Comparison of ENCODE assay signal across 8 cellular contexts in genomic region chr6:28864321-28864923, GRCh38. TPM values are rescaled to one million over a fixed set of nuclear protein-coding genes. Genes with fewer than 3 reads are reported as not detected.
DNase-seq lines count a peak whose midpoint lies in the region; ATAC-seq and TF ChIP-seq lines count a peak whose summit lies in the region.

No MANE protein-coding gene starts in this region.

- DNase-seq in natural killer cell treated with Interleukin-12 subunit alpha and Interleukin-12 subunit beta and Interleukin-15 and Interleukin-18, amount 100 ng/mL, for 72 hours (ENCODE audit: low spot score), result no peak
- no peak for DNase-seq in RKO (ENCODE audit: low spot score)
- no peak for DNase-seq in LoVo (ENCODE audit: low spot score)
- no peak for DNase-seq in superior temporal gyrus (ENCODE audit: extremely low spot score)

- H3K36me3 ChIP-seq in KMS-11 (ENCODE audit: insufficient read depth), result no peaks in the 10 kb centered on the region

- H3K9ac ChIP-seq in KMS-11, result peak overlapping the region; percentile 82; the same call in 1 of the 2 replicates

- peaks cover 40 to 45% of the 10 kb centered on the region in 2 donors for H3K4me1 Mint-ChIP-seq in natural killer cell treated with Interleukin-12 subunit alpha and Interleukin-12 subunit beta and Interleukin-15 and Interleukin-18, amount 100 ng/mL, for 72 hours (ENCODE audit: low read depth in 2 of 2)

- H3K27ac Mint-ChIP-seq in natural killer cell treated with Interleukin-12 subunit alpha and Interleukin-12 subunit beta and Interleukin-15 and Interleukin-18, amount 100 ng/mL, for 72 hours, result peak overlapping the region; percentile 87 to 98

- peak; percentile 66 for TF ChIP-seq CTCF in C4-2B (conservative IDR thresholded peaks at IDR 0.05)
- TF ChIP-seq CTCF in KMS-11 (conservative IDR thresholded peaks at IDR 0.05; ENCODE audit: low read depth, low read length), result no peak

- H4K20me1 ChIP-seq in KMS-11 (ENCODE audit: insufficient read depth), result no peaks in the 10 kb centered on the region

- peaks cover 5% of the 10 kb centered on the region for H3K36me3 Mint-ChIP-seq in natural killer cell treated with Interleukin-12 subunit alpha and Interleukin-12 subunit beta and Interleukin-15 and Interleukin-18, amount 100 ng/mL, for 72 hours

- H3K4me1 ChIP-seq in KMS-11 (ENCODE audit: low read depth, poor library complexity, severe bottlenecking), result peaks cover 7% of the 10 kb centered on the region

- peaks cover 4% of the 10 kb centered on the region for H3K9me3 Mint-ChIP-seq in natural killer cell treated with Interleukin-12 subunit alpha and Interleukin-12 subunit beta and Interleukin-15 and Interleukin-18, amount 100 ng/mL, for 72 hours

- peak overlapping the region; percentile 91 for H3K4me3 Mint-ChIP-seq in natural killer cell treated with Interleukin-12 subunit alpha and Interleukin-12 subunit beta and Interleukin-15 and Interleukin-18, amount 100 ng/mL, for 72 hours

- H3K27ac ChIP-seq in C4-2B (peak overlapping the region; percentile 69), KMS-11 (peak overlapping the region; percentile 82), cingulate gyrus (ENCODE audit: low read depth, low read length) (peak overlapping the region; percentile 81)

- H3K27me3 Mint-ChIP-seq in natural killer cell treated with Interleukin-12 subunit alpha and Interleukin-12 subunit beta and Interleukin-15 and Interleukin-18, amount 100 ng/mL, for 72 hours, result peaks cover 0 to 9% of the 10 kb centered on the region in 2 donors

- no peaks in the 10 kb centered on the region for H3K79me2 ChIP-seq in KMS-11 (ENCODE audit: insufficient read depth, low read depth)

- ATAC-seq in natural killer cell treated with Interleukin-12 subunit alpha and Interleukin-12 subunit beta and Interleukin-15 and Interleukin-18, amount 100 ng/mL, for 72 hours, result no peak
- ATAC-seq in esophagus mucosa, result no peak

- no peak overlapping the region for H3K4me3 ChIP-seq in KMS-11 (IDR thresholded peaks at IDR 0.05; ENCODE audit: insufficient read depth, low read depth, low read length)

- H3K4me2 ChIP-seq in KMS-11, result peak overlapping the region; percentile 61

- H2AFZ ChIP-seq in KMS-11 (ENCODE audit: low read depth), result peak overlapping the region; percentile 99

- no peaks in the 10 kb centered on the region for H3K27me3 ChIP-seq in KMS-11 (ENCODE audit: insufficient read depth, low read depth)

RNA-seq across cellular contexts. Expression of gene TRIM27, which starts 59.4 kb away (rescaled TPM):
- 10 to 100 TPM; 49.1 to 74.0 TPM for total RNA-seq in natural killer cell treated with Interleukin-12 subunit alpha and Interleukin-12 subunit beta and Interleukin-15 and Interleukin-18, amount 100 ng/mL, for 72 hours
- total RNA-seq in esophagus mucosa, result 22.0 TPM
